Comparison of ENCODE assay signal across 9 cellular contexts in the genomic region with DNA sequence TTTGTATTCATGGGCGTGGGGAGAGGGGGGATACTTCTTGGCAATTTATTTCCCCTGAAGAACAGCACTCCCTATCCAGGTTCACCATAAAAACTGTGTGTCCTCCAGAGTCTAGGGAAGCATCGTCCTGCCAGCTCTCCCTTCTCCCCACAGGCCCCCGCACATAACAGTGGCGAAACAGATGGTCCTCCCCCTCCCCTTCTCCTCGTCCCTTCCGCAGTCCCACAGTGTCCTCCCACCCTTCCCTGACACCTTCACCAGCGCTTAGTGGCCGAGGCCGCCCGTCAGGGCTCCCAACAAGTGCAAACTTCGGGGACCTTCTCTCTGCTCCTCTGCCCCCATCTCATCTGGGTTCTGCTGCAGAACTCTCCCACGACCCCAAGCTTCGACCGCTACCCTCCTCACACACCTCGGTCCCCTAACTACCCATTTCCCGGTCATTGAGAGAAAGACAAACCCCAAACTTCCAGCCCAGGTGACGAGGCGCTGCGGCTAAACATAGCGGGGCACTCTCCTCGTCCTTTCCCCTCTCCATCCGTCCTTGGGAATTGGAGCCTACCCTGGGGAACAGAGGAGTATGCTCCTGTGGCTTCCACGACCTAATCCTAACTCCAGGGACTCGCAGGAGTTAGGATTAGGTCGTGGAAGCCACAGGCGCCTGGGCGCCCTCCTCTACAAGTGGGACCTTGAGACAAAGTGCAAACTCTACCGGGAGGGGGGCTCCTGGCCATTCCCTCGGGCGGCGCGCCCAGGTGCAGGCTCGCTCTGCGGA. TPM values are rescaled to one million over a fixed set of nuclear protein-coding genes. Genes with fewer than 3 reads are reported as not detected.
DNase-seq lines count a peak whose midpoint lies in the region; TF ChIP-seq lines count a peak whose summit lies in the region.
"Had no signal": no experiment of that assay in that cellular context is flagged by ENCODE, and none has a peak within 500 bp of the region (broad histone marks: within the 10 kb centered on the region; RNA-seq: fewer than 3 reads in every experiment).

No MANE protein-coding gene starts in this region.

- H3K36me3 ChIP-seq in DOHH2 (ENCODE audit: control insufficient read depth, low read length): peaks cover 11% of the 10 kb centered on the region; the same call in 1 of the 2 replicates
- H3K36me3 ChIP-seq in HUES6 (ENCODE audit: control insufficient read depth, insufficient read depth, low read length): no peaks in the 10 kb centered on the region
- H3K36me3 ChIP-seq in ectodermal cell (ENCODE audit: control insufficient read depth, insufficient read depth, low read length): no peaks in the 10 kb centered on the region

- 1 to 2% methylated on average over 33 to 34 of the region's 34 CpGs for WGBS in ectodermal cell, 2 experiments

- POLR2A ChIA-PET in activated CD4-positive, alpha-beta memory T cell treated with anti-CD3 and anti-CD28 coated beads, Interleukin-2, amount 10 ng/mL, durations not matched to agents 7 days and 5 days (lab: Charles Lee): no interaction called here

- TF ChIP-seq CTCF in DOHH2 (IDR thresholded peaks at IDR 0.05; ENCODE audit: low read depth, low read length, poor library complexity, severe bottlenecking): no peak

- H3K9me2 ChIP-seq in DOHH2 (replicated peaks; ENCODE audit: control insufficient read depth, low read length): no peaks in the 10 kb centered on the region

- peak overlapping the region; percentile 25 for H3K9ac ChIP-seq in HUES6 (ENCODE audit: low read length)

- no peaks in the 10 kb centered on the region for H3K9me3 Mint-ChIP-seq in activated CD4-positive, alpha-beta memory T cell treated with anti-CD3 and anti-CD28 coated beads, Interleukin-2, amount 10 ng/mL, durations not matched to agents 7 days and 5 days
- H3K9me3 Mint-ChIP-seq: dendritic cell treated with granulocyte-macrophage colony-stimulating factor and Interleukin-4, amounts not matched to agents 40 ng/mL and 50 ng/mL, for 4 days had no signal

- H3K9me3 ChIP-seq in DOHH2 (ENCODE audit: control insufficient read depth, insufficient read depth, low read length) (no peaks in the 10 kb centered on the region), HUES6 (ENCODE audit: control insufficient read depth, insufficient read depth, low read depth, low read length) (no peaks in the 10 kb centered on the region), ectodermal cell (ENCODE audit: control insufficient read depth, low read length) (no peaks in the 10 kb centered on the region)

- H3K4me1 ChIP-seq in DOHH2 (ENCODE audit: control insufficient read depth, low read length) (peaks cover 81% of the 10 kb centered on the region), HUES6 (ENCODE audit: control insufficient read depth, insufficient read depth, low read length) (peaks cover 3% of the 10 kb centered on the region; the same call in 1 of the 2 replicates), ectodermal cell (ENCODE audit: control insufficient read depth, insufficient read depth, low read length) (no peaks in the 10 kb centered on the region)

- peak; percentile 36 for DNase-seq in occipital lobe (lab: John Stamatoyannopoulos, UW)
- no peak for DNase-seq in stimulated activated CD8-positive, alpha-beta memory T cell treated with anti-CD3 and anti-CD28 coated beads, Interleukin-4, amount 100 ng/mL, for 48 hours
- no peak for DNase-seq in activated CD4-positive, alpha-beta memory T cell treated with anti-CD3 and anti-CD28 coated beads, Interleukin-2, amount 10 ng/mL, durations not matched to agents 7 days and 5 days
- DNase-seq in activated CD4-positive, alpha-beta T cell treated with anti-CD3 and anti-CD28 coated beads, Interleukin-2, amount 50 U/mL, for 1 hour: no peak
- no peak for DNase-seq in activated CD8-positive, alpha-beta memory T cell treated with anti-CD3 and anti-CD28 coated beads, Interleukin-2, amount 50 U/mL, for 4 hours

- CTCF ChIA-PET in activated CD4-positive, alpha-beta memory T cell treated with anti-CD3 and anti-CD28 coated beads, Interleukin-2, amount 10 ng/mL, durations not matched to agents 7 days and 5 days (lab: Charles Lee): no interaction called here

- peak overlapping the region; percentile 45 for H3K27ac ChIP-seq in DOHH2 (ENCODE audit: low read depth, low read length)
- H3K27ac ChIP-seq in HUES6 (ENCODE audit: low read depth, low read length): no peak overlapping the region
- H3K27ac ChIP-seq in ectodermal cell (ENCODE audit: insufficient read depth, low read depth, low read length, poor library complexity, severe bottlenecking): no peak overlapping the region

- peaks cover 13% of the 10 kb centered on the region for H3K4me1 Mint-ChIP-seq in activated CD4-positive, alpha-beta memory T cell treated with anti-CD3 and anti-CD28 coated beads, Interleukin-2, amount 10 ng/mL, durations not matched to agents 7 days and 5 days

- no peak overlapping the region for H3K4me3 Mint-ChIP-seq in activated CD4-positive, alpha-beta memory T cell treated with anti-CD3 and anti-CD28 coated beads, Interleukin-2, amount 10 ng/mL, durations not matched to agents 7 days and 5 days
- H3K4me3 Mint-ChIP-seq: dendritic cell treated with granulocyte-macrophage colony-stimulating factor and Interleukin-4, amounts not matched to agents 40 ng/mL and 50 ng/mL, for 4 days had no signal

- H3K27ac Mint-ChIP-seq in activated CD4-positive, alpha-beta memory T cell treated with anti-CD3 and anti-CD28 coated beads, Interleukin-2, amount 10 ng/mL, durations not matched to agents 7 days and 5 days: no peak overlapping the region
- H3K27ac Mint-ChIP-seq: dendritic cell treated with granulocyte-macrophage colony-stimulating factor and Interleukin-4, amounts not matched to agents 40 ng/mL and 50 ng/mL, for 4 days had no signal

- H3K4me2 ChIP-seq in DOHH2 (ENCODE audit: low read length): peak overlapping the region; percentile 77

- peaks cover 8% of the 10 kb centered on the region for H3K27me3 ChIP-seq in DOHH2 (ENCODE audit: control insufficient read depth, low read length)
- peaks cover 61% of the 10 kb centered on the region for H3K27me3 ChIP-seq in HUES6 (ENCODE audit: control insufficient read depth, insufficient read depth, low read length)
- H3K27me3 ChIP-seq in ectodermal cell (ENCODE audit: control insufficient read depth, insufficient read depth, low read length, poor library complexity, severe bottlenecking): peaks cover 69% of the 10 kb centered on the region

- peaks cover 62% of the 10 kb centered on the region for H3K79me2 ChIP-seq in DOHH2 (ENCODE audit: control insufficient read depth, low read length)

- H3K4me3 ChIP-seq in DOHH2 (ENCODE audit: low read length): peak overlapping the region; percentile 81
- H3K4me3 ChIP-seq in HUES6 (ENCODE audit: low read depth, low read length): peak overlapping the region; percentile 72
- H3K4me3 ChIP-seq in ectodermal cell (ENCODE audit: insufficient read depth, low read depth, low read length): peak overlapping the region; percentile 65

- H4K20me1 ChIP-seq in DOHH2 (ENCODE audit: control insufficient read depth, insufficient read depth, low read depth, low read length): no peaks in the 10 kb centered on the region

- peaks cover 72% of the 10 kb centered on the region for H3K27me3 Mint-ChIP-seq in activated CD4-positive, alpha-beta memory T cell treated with anti-CD3 and anti-CD28 coated beads, Interleukin-2, amount 10 ng/mL, durations not matched to agents 7 days and 5 days

- peaks cover 3% of the 10 kb centered on the region; the same call in 1 of the 2 replicates for H3F3A ChIP-seq in DOHH2 (ENCODE audit: control insufficient read depth, insufficient read depth)

- H3K36me3 Mint-ChIP-seq in activated CD4-positive, alpha-beta memory T cell treated with anti-CD3 and anti-CD28 coated beads, Interleukin-2, amount 10 ng/mL, durations not matched to agents 7 days and 5 days (ENCODE audit: low read depth): no peaks in the 10 kb centered on the region

RNA-seq across cellular contexts. Expression of gene ZNF385B, which starts 1.0 kb away (rescaled TPM):
- 8.9 TPM for polyA plus RNA-seq in ectodermal cell (2013, experiment 1 of 4)
- 18.0 TPM for polyA plus RNA-seq in ectodermal cell (2013, experiment 2 of 4)
- polyA plus RNA-seq in ectodermal cell (2013, experiment 3 of 4): 6.0 TPM
- polyA plus RNA-seq in ectodermal cell (2013, experiment 4 of 4): 13.5 TPM
- 18.4 TPM for total RNA-seq in occipital lobe
- not detected for total RNA-seq in activated CD4-positive, alpha-beta memory T cell treated with anti-CD3 and anti-CD28 coated beads, Interleukin-2, amount 10 ng/mL, durations not matched to agents 7 days and 5 days

Comparison
In these comparisons a context has a peak if more than half of its experiments do, and no peak if none do; other contexts are left out.
1. RNA of gene ZNF385B, which starts 1.0 kb away (total RNA-seq): 18.4 TPM in occipital lobe (single experiment); not detected in activated CD4-positive, alpha-beta memory T cell treated with anti-CD3 and anti-CD28 coated beads, Interleukin-2, amount 10 ng/mL, durations not matched to agents 7 days and 5 days; every median in the first group is over 10 times any median in the second.
2. Peak in every context shown above with its lines, with median percentiles within 50 percentile points of each other: H3K4me3 ChIP-seq.